In genomic region chr13:103772576-103772975, GRCh38 we compare ENCODE assay signal across 14 cellular contexts.
DNase-seq lines count a peak whose midpoint lies in the region; ATAC-seq and TF ChIP-seq lines count a peak whose summit lies in the region.
"Had no signal": no experiment of that assay in that cellular context is flagged by ENCODE, and none has a peak within 500 bp of the region (broad histone marks: within the 10 kb centered on the region; RNA-seq: fewer than 3 reads in every experiment).

No MANE protein-coding gene starts in this region.

- peak; percentile 12 for TF ChIP-seq CTCF in DOHH2 (IDR thresholded peaks at IDR 0.05; ENCODE audit: low read depth, low read length, poor library complexity, severe bottlenecking)
- TF ChIP-seq CTCF in HL-60 (IDR thresholded peaks at IDR 0.05; ENCODE audit: insufficient read depth, low read length): no peak
- TF ChIP-seq CTCF in RWPE2 (IDR thresholded peaks at IDR 0.05; ENCODE audit: poor library complexity, severe bottlenecking): peak; percentile 28
- TF ChIP-seq CTCF in spleen (IDR thresholded peaks at IDR 0.05 in 8 of 11, conservative IDR thresholded peaks at IDR 0.05 in 3 of 11): no peak
- TF ChIP-seq CTCF in Peyer's patch (IDR thresholded peaks at IDR 0.05): no peak

- H3K4me1 ChIP-seq in DOHH2 (ENCODE audit: control insufficient read depth, low read length) (no peaks in the 10 kb centered on the region), RWPE2 (ENCODE audit: insufficient read depth, poor library complexity, severe bottlenecking) (no peaks in the 10 kb centered on the region), spleen (no peaks in the 10 kb centered on the region), Peyer's patch (no peaks in the 10 kb centered on the region)

- H3K4me3 ChIP-seq in DOHH2 (ENCODE audit: low read length) (no peak overlapping the region), HL-60 (replicated peaks; ENCODE audit: insufficient read depth, low read length) (no peak overlapping the region), RWPE2 (ENCODE audit: severe bottlenecking) (no peak overlapping the region), spleen (no peak overlapping the region), Peyer's patch (no peak overlapping the region)

- WGBS in spleen, 5 donors: 72 to 92% (median 82%) methylated on average over 8 of the region's 8 CpGs

- H3K9me2 ChIP-seq in DOHH2 (replicated peaks; ENCODE audit: control insufficient read depth, low read length): no peaks in the 10 kb centered on the region

- H3K27ac ChIP-seq in DOHH2 (ENCODE audit: low read depth, low read length) (no peak overlapping the region), HL-60 (replicated peaks) (no peak overlapping the region), RWPE2 (ENCODE audit: poor library complexity, severe bottlenecking) (no peak overlapping the region), spleen (no peak overlapping the region), Peyer's patch (no peak overlapping the region)

- H3K27me3 ChIP-seq in DOHH2 (ENCODE audit: control insufficient read depth, low read length) (no peaks in the 10 kb centered on the region), HL-60 (ENCODE audit: insufficient read depth, poor library complexity, severe bottlenecking) (no peaks in the 10 kb centered on the region), RWPE2 (ENCODE audit: insufficient read depth, poor library complexity, severe bottlenecking) (no peaks in the 10 kb centered on the region), spleen (replicated peaks in 1 of 7) (no peaks in the 10 kb centered on the region), Peyer's patch (no peaks in the 10 kb centered on the region)

- no peaks in the 10 kb centered on the region for H4K20me1 ChIP-seq in DOHH2 (ENCODE audit: control insufficient read depth, insufficient read depth, low read depth, low read length)

- no peak overlapping the region for H3K4me2 ChIP-seq in DOHH2 (ENCODE audit: low read length)

- ATAC-seq in RWPE2 (ENCODE audit: low read depth) (no peak), GM21529 (IDR thresholded peaks at IDR 0.05; ENCODE audit: unreplicated experiment) (no peak)
- ATAC-seq: left lobe of liver; naive thymus-derived CD8-positive, alpha-beta T cell had no signal

- DNase-seq in HL-60 (ENCODE audit: low read depth in 1 of 2, low spot score in 1 of 2) (peak; percentile 12 to 55), RWPE2 (ENCODE audit: low spot score) (no peak), iPS-NIHi7 (ENCODE audit: extremely low spot score) (peak; percentile 40), OCI-M2 (lab: John Stamatoyannopoulos, UW; ENCODE audit: unreplicated experiment) (no peak), spleen (no peak), Peyer's patch (no peak)
- DNase-seq: activated CD4-positive, alpha-beta T cell treated with anti-CD3 and anti-CD28 coated beads, Interleukin-2, amount 10 ng/mL, durations not matched to agents 24 days and 14 days; effector memory CD4-positive, alpha-beta T cell; naive thymus-derived CD8-positive, alpha-beta T cell; NCI-H1417; NCI-H510A had no signal

- TF ChIP-seq POLR2A in spleen (IDR thresholded peaks at IDR 0.05) (no peak), Peyer's patch (IDR thresholded peaks at IDR 0.05) (no peak)

- H3F3A ChIP-seq in DOHH2 (ENCODE audit: control insufficient read depth, insufficient read depth): no peaks in the 10 kb centered on the region

- no peaks in the 10 kb centered on the region for H3K9me3 ChIP-seq in DOHH2 (ENCODE audit: control insufficient read depth, insufficient read depth, low read length)
- H3K9me3 ChIP-seq in RWPE2 (ENCODE audit: severe bottlenecking): no peaks in the 10 kb centered on the region
- H3K9me3 ChIP-seq in spleen: peaks cover 0 to 17% (median 0%) of the 10 kb centered on the region in 8 donors
- no peaks in the 10 kb centered on the region for H3K9me3 ChIP-seq in Peyer's patch

- H3K36me3 ChIP-seq in DOHH2 (ENCODE audit: control insufficient read depth, low read length) (no peaks in the 10 kb centered on the region), RWPE2 (ENCODE audit: low read depth) (no peaks in the 10 kb centered on the region), spleen (no peaks in the 10 kb centered on the region), Peyer's patch (no peaks in the 10 kb centered on the region)

- intact Hi-C loops in spleen (cut with DNase I; ENCODE audit: low total_unique reads): no loop called here

- H3K79me2 ChIP-seq in DOHH2 (ENCODE audit: control insufficient read depth, low read length): no peaks in the 10 kb centered on the region

Comparison
In these comparisons a context has a peak if more than half of its experiments do, and no peak if none do; other contexts are left out.
1. CTCF ChIP-seq: peak in DOHH2 (single experiment) and RWPE2 (single experiment); none in HL-60 (single experiment), spleen (0 of 11) and Peyer's patch (0 of 6).
2. DNase-seq: peak in HL-60 (2 of 2) and iPS-NIHi7 (single experiment); none in RWPE2 (single experiment), OCI-M2 (single experiment), spleen (single experiment) and Peyer's patch (0 of 3).